In genomic region chr6:6683964-6684363, GRCh38 we compare ENCODE assay signal across 13 cellular contexts.
DNase-seq lines count a peak whose midpoint lies in the region; ATAC-seq and TF ChIP-seq lines count a peak whose summit lies in the region.
"Had no signal": no experiment of that assay in that cellular context is flagged by ENCODE, and none has a peak within 500 bp of the region (broad histone marks: within the 10 kb centered on the region; RNA-seq: fewer than 3 reads in every experiment).

No MANE protein-coding gene starts in this region.

- DNase-seq in activated naive CD8-positive, alpha-beta T cell treated with anti-CD3 and anti-CD28 coated beads, Interleukin-2, amount 10 ng/mL, durations not matched to agents 7 days and 5 days, result no peak
- no peak for DNase-seq in activated naive CD8-positive, alpha-beta T cell treated with anti-CD3 and anti-CD28 coated beads, Interleukin-2, amount 50 U/mL, for 24 hours
- DNase-seq in PC-9 (peak in 1 of 2 experiments; percentile 90), kidney tubule cell (ENCODE audit: low spot score) (peak; percentile 75), midbrain (lab: John Stamatoyannopoulos, UW) (no peak), osteocyte (ENCODE audit: extremely low spot score, unreplicated experiment) (no peak), NCI-H446 (lab: John Stamatoyannopoulos, UW) (no peak)
- DNase-seq: activated gamma-delta T cell; DMS 273 treated with DMSO at 0.1 percent for 48 hours; stimulated activated CD4-positive, alpha-beta T cell treated with anti-CD3 and anti-CD28 coated beads, Interleukin-4, amount 100 ng/mL, for 4 hours had no signal

- no TSS peak for BruUV-seq in PC-9 (replicated peaks; lab: Mats Ljungman, UMichigan)

- H3K79me2 ChIP-seq in PC-9 (ENCODE audit: low read depth), result no peaks in the 10 kb centered on the region

- H3K4me3 Mint-ChIP-seq in activated naive CD8-positive, alpha-beta T cell treated with anti-CD3 and anti-CD28 coated beads, Interleukin-2, amount 10 ng/mL, durations not matched to agents 7 days and 5 days, result peak overlapping the region; percentile 33
- no peak overlapping the region for H3K4me3 Mint-ChIP-seq in activated naive CD8-positive, alpha-beta T cell treated with anti-CD3 and anti-CD28 coated beads, Interleukin-2, amount 50 U/mL, for 24 hours
- H3K4me3 Mint-ChIP-seq in osteocyte (ENCODE audit: unreplicated experiment), result no peak overlapping the region
- H3K4me3 Mint-ChIP-seq: stimulated activated effector memory CD8-positive, alpha-beta T cell treated with anti-CD3 and anti-CD28 coated beads, Interleukin-12 subunit alpha, Interleukin-12 subunit beta, amount 100 ng/mL, for 72 hours had no signal

- H3K4me2 ChIP-seq in PC-9, result peak overlapping the region; percentile 95

- H3K9me2 ChIP-seq in PC-9 (ENCODE audit: insufficient read depth), result no peaks in the 10 kb centered on the region

- 0 out of 2 replicates have a peak overlapping the region, but pooled peaks have one; percentile 91 for H3K27ac ChIP-seq in PC-9

- H3K27ac Mint-ChIP-seq in activated naive CD8-positive, alpha-beta T cell treated with anti-CD3 and anti-CD28 coated beads, Interleukin-2, amount 10 ng/mL, durations not matched to agents 7 days and 5 days, result peak overlapping the region; percentile 90
- no peak overlapping the region for H3K27ac Mint-ChIP-seq in activated naive CD8-positive, alpha-beta T cell treated with anti-CD3 and anti-CD28 coated beads, Interleukin-2, amount 50 U/mL, for 24 hours
- H3K27ac Mint-ChIP-seq in osteocyte (ENCODE audit: unreplicated experiment), result no peak overlapping the region
- H3K27ac Mint-ChIP-seq: stimulated activated effector memory CD8-positive, alpha-beta T cell treated with anti-CD3 and anti-CD28 coated beads, Interleukin-12 subunit alpha, Interleukin-12 subunit beta, amount 100 ng/mL, for 72 hours had no signal

- CTCF ChIA-PET in PC-9 (lab: Charles Lee), result interaction anchor here (0.6 kb wide), 1 partner anchor 127 kb away, joined by 6 read pairs; no protein-coding TSS in a partner anchor

- H3K27me3 ChIP-seq in PC-9 (ENCODE audit: insufficient read depth, low read depth), result no peaks in the 10 kb centered on the region

- peaks cover 58% of the 10 kb centered on the region for H3K4me1 ChIP-seq in PC-9 (replicated peaks; ENCODE audit: insufficient read depth)

- peaks cover 5% of the 10 kb centered on the region for H3K36me3 Mint-ChIP-seq in activated naive CD8-positive, alpha-beta T cell treated with anti-CD3 and anti-CD28 coated beads, Interleukin-2, amount 10 ng/mL, durations not matched to agents 7 days and 5 days
- no peaks in the 10 kb centered on the region for H3K36me3 Mint-ChIP-seq in activated naive CD8-positive, alpha-beta T cell treated with anti-CD3 and anti-CD28 coated beads, Interleukin-2, amount 50 U/mL, for 24 hours (ENCODE audit: low read depth)
- no peaks in the 10 kb centered on the region for H3K36me3 Mint-ChIP-seq in osteocyte (ENCODE audit: unreplicated experiment)
- H3K36me3 Mint-ChIP-seq: stimulated activated effector memory CD8-positive, alpha-beta T cell treated with anti-CD3 and anti-CD28 coated beads, Interleukin-12 subunit alpha, Interleukin-12 subunit beta, amount 100 ng/mL, for 72 hours had no signal

- no peaks in the 10 kb centered on the region for H3K36me3 ChIP-seq in PC-9 (ENCODE audit: low read depth)

- H3K4me1 Mint-ChIP-seq in activated naive CD8-positive, alpha-beta T cell treated with anti-CD3 and anti-CD28 coated beads, Interleukin-2, amount 10 ng/mL, durations not matched to agents 7 days and 5 days, result peaks cover 50% of the 10 kb centered on the region
- peaks cover 25% of the 10 kb centered on the region for H3K4me1 Mint-ChIP-seq in activated naive CD8-positive, alpha-beta T cell treated with anti-CD3 and anti-CD28 coated beads, Interleukin-2, amount 50 U/mL, for 24 hours
- peaks cover 22% of the 10 kb centered on the region for H3K4me1 Mint-ChIP-seq in osteocyte (ENCODE audit: unreplicated experiment)

- H2AFZ ChIP-seq in PC-9, result no peak overlapping the region

- H3K27me3 Mint-ChIP-seq in activated naive CD8-positive, alpha-beta T cell treated with anti-CD3 and anti-CD28 coated beads, Interleukin-2, amount 10 ng/mL, durations not matched to agents 7 days and 5 days, result no peaks in the 10 kb centered on the region
- H3K27me3 Mint-ChIP-seq in activated naive CD8-positive, alpha-beta T cell treated with anti-CD3 and anti-CD28 coated beads, Interleukin-2, amount 50 U/mL, for 24 hours, result peaks cover 7% of the 10 kb centered on the region
- peaks cover 13% of the 10 kb centered on the region for H3K27me3 Mint-ChIP-seq in osteocyte (ENCODE audit: unreplicated experiment)

- no peaks in the 10 kb centered on the region for H3K9me3 Mint-ChIP-seq in activated naive CD8-positive, alpha-beta T cell treated with anti-CD3 and anti-CD28 coated beads, Interleukin-2, amount 10 ng/mL, durations not matched to agents 7 days and 5 days
- H3K9me3 Mint-ChIP-seq in activated naive CD8-positive, alpha-beta T cell treated with anti-CD3 and anti-CD28 coated beads, Interleukin-2, amount 50 U/mL, for 24 hours, result no peaks in the 10 kb centered on the region
- H3K9me3 Mint-ChIP-seq in osteocyte (ENCODE audit: unreplicated experiment), result no peaks in the 10 kb centered on the region
- H3K9me3 Mint-ChIP-seq: activated CD4-positive, alpha-beta memory T cell treated with anti-CD3 and anti-CD28 coated beads, Interleukin-2, amount 10 ng/mL, durations not matched to agents 7 days and 5 days; stimulated activated effector memory CD8-positive, alpha-beta T cell treated with anti-CD3 and anti-CD28 coated beads, Interleukin-12 subunit alpha, Interleukin-12 subunit beta, amount 100 ng/mL, for 72 hours had no signal

- intact Hi-C loops in PC-9 (cut with micrococcal nuclease; ENCODE audit: unreplicated experiment), result no loop called here

- TF ChIP-seq CTCF in PC-9 (conservative IDR thresholded peaks at IDR 0.05), result no peak
- no peak for TF ChIP-seq CTCF in osteocyte (IDR thresholded peaks at IDR 0.05)

- H3F3A ChIP-seq in PC-9 (ENCODE audit: insufficient read depth, low read depth), result peaks cover 39% of the 10 kb centered on the region

- no peak overlapping the region for H3K4me3 ChIP-seq in PC-9

- no peaks in the 10 kb centered on the region for H4K20me1 ChIP-seq in PC-9 (ENCODE audit: insufficient read depth)

- ATAC-seq in activated naive CD8-positive, alpha-beta T cell treated with anti-CD3 and anti-CD28 coated beads, Interleukin-2, amount 10 ng/mL, durations not matched to agents 7 days and 5 days (ENCODE audit: low read depth), result no peak
- ATAC-seq in activated naive CD8-positive, alpha-beta T cell treated with anti-CD3 and anti-CD28 coated beads, Interleukin-2, amount 50 U/mL, for 24 hours, result no peak
- ATAC-seq in GM19467 (IDR thresholded peaks at IDR 0.05; ENCODE audit: unreplicated experiment), result no peak

- POLR2A ChIA-PET in activated naive CD8-positive, alpha-beta T cell treated with anti-CD3 and anti-CD28 coated beads, Interleukin-2, amount 10 ng/mL, durations not matched to agents 7 days and 5 days (lab: Charles Lee), result interaction anchor here (1.9 kb wide), 1 partner anchor 425 kb away, joined by 7 read pairs; the partner anchor contains the start of gene RREB1
- POLR2A ChIA-PET in PC-9 (lab: Charles Lee; ENCODE audit: unreplicated experiment), result interaction anchor here (0.6 to 0.7 kb wide), 2 partner anchors 172 to 198 kb away, joined by 3 read pairs; no protein-coding TSS in a partner anchor

- H3K9me3 ChIP-seq in PC-9 (ENCODE audit: insufficient read depth, low read depth), result no peaks in the 10 kb centered on the region
